19 cellular contexts compared by ENCODE assay signal in the genomic region with DNA sequence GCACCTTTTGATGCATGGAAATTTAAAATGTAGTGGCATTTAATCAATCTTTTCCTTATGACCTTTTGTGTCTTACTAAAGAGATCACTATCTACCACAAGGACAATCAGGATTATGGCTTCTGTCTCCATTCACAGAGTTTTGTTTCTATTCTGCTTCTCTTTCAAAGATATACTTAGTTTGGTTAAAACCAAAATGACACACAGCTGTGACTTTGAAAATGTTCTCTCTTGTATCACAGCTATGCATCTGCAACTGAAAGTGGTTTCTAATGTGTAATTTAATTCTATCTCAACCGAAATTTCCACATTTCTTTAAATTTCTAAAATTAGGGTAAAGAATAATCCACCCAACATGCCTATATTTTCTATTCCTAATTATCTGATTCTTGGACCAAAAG. TPM values are rescaled to one million over a fixed set of nuclear protein-coding genes. Genes with fewer than 3 reads are reported as not detected.
DNase-seq lines count a peak whose midpoint lies in the region; ATAC-seq and TF ChIP-seq lines count a peak whose summit lies in the region.
"Had no signal": no experiment of that assay in that cellular context is flagged by ENCODE, and none has a peak within 500 bp of the region (broad histone marks: within the 10 kb centered on the region; RNA-seq: fewer than 3 reads in every experiment).

No MANE protein-coding gene starts in this region.

- peaks cover 42% of the 10 kb centered on the region for H3K36me3 ChIP-seq in osteoblast (ENCODE audit: insufficient read depth, low read length)
- H3K36me3 ChIP-seq in MG63 = peaks cover 72% of the 10 kb centered on the region

- ATAC-seq in GM19351 (IDR thresholded peaks at IDR 0.05; ENCODE audit: unreplicated experiment) = peak; percentile 84
- ATAC-seq in GM21786 (IDR thresholded peaks at IDR 0.05; ENCODE audit: unreplicated experiment) = peak; percentile 86
- peak; percentile 66 for ATAC-seq in HG03135 (IDR thresholded peaks at IDR 0.05; ENCODE audit: unreplicated experiment)
- ATAC-seq: naive thymus-derived CD8-positive, alpha-beta T cell; psoas muscle had no signal

- no peak overlapping the region for H3K4me2 ChIP-seq in osteoblast (ENCODE audit: insufficient read depth, low read length)
- H3K4me2 ChIP-seq: PC-9, SK-N-SH had no signal

- H3K4me3 ChIP-seq in osteoblast (ENCODE audit: insufficient read depth, low read length) (no peak overlapping the region), MG63 (no peak overlapping the region)
- H3K4me3 ChIP-seq: PC-9, psoas muscle had no signal

- H2AFZ ChIP-seq in osteoblast (ENCODE audit: low read length) = no peak overlapping the region
- H2AFZ ChIP-seq: PC-9 had no signal

- H4K20me1 ChIP-seq in osteoblast (ENCODE audit: insufficient read depth, low read length) = no peaks in the 10 kb centered on the region

- H3K79me2 ChIP-seq in osteoblast (ENCODE audit: insufficient read depth, low read length) = no peaks in the 10 kb centered on the region

- H3K9me3 ChIP-seq in osteoblast (ENCODE audit: low read depth, low read length) = no peaks in the 10 kb centered on the region
- peaks cover 1% of the 10 kb centered on the region; the same call in 1 of the 2 replicates for H3K9me3 ChIP-seq in MG63
- H3K9me3 ChIP-seq: psoas muscle, SK-N-SH had no signal

- DNase-seq in osteoblast (ENCODE audit: insufficient read length, low spot score, missing footprints) (peak; percentile 36), MG63 (no peak)
- no peak for DNase-seq in activated CD4-positive, CD25-positive, alpha-beta regulatory T cell (lab: John Stamatoyannopoulos, UW)
- no peak for DNase-seq in activated CD4-positive, CD25-positive, alpha-beta regulatory T cell treated with anti-CD3 and anti-CD28 coated beads, Interleukin-2, amount 50 U/mL, for 72 hours
- DNase-seq: activated CD4-positive, alpha-beta memory T cell treated with anti-CD3 and anti-CD28 coated beads, Interleukin-2, amount 10 ng/mL, durations not matched to agents 7 days and 5 days; anterior cingulate cortex; C1 segment of cervical spinal cord; DMS53; mammary epithelial cell; naive thymus-derived CD8-positive, alpha-beta T cell; NCI-H2081; NCI-H526; PC-9; psoas muscle; SK-N-SH; substantia nigra had no signal

- no peaks in the 10 kb centered on the region for H3K27me3 ChIP-seq in osteoblast (ENCODE audit: insufficient read depth, low read length)
- no peaks in the 10 kb centered on the region for H3K27me3 ChIP-seq in MG63

- no peak for TF ChIP-seq CTCF in osteoblast (IDR thresholded peaks at IDR 0.05; ENCODE audit: extremely low read depth, low read depth, low read length)

- H3K27ac ChIP-seq in osteoblast (ENCODE audit: low read depth, low read length) = no peak overlapping the region
- H3K27ac ChIP-seq: PC-9, psoas muscle had no signal

- H3K4me1 ChIP-seq in osteoblast (ENCODE audit: insufficient read depth, low read length) = no peaks in the 10 kb centered on the region
- H3K4me1 ChIP-seq: psoas muscle had no signal

RNA-seq across cellular contexts. Expression of gene HLTF, which starts 27.7 kb away (rescaled TPM):
- total RNA-seq in osteoblast = 40.7 and 42.0 TPM in 2 replicates
- total RNA-seq in MG63 (2014; rRNA removed; shearing (Covaris generic); ENCODE audit: low replicate concordance) = 39.6 and 61.6 TPM in 2 replicates
